17 cellular contexts compared by ENCODE assay signal in the genomic region with DNA sequence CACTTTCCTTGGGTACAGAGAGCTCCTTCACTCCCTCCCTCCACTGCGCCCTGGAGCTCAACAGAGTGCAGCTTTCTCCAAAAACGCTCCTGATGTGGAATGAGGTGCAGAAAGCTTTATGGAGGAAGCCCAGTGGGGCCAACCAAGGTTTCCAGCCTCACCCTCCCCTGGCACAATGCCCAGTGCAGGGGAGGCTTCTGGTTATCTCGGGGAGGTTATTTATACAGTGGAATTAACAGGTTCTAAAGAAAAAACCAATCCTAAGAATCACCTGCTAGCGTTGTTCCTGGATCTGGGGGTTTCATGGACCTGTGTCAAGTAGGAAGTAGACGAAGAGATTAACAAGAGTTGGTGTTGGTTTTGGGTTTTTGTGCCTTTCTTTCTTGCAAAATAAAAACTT. TPM values are rescaled to one million over a fixed set of nuclear protein-coding genes. Genes with fewer than 3 reads are reported as not detected.
DNase-seq lines count a peak whose midpoint lies in the region; ATAC-seq and TF ChIP-seq lines count a peak whose summit lies in the region.
"Had no signal": no experiment of that assay in that cellular context is flagged by ENCODE, and none has a peak within 500 bp of the region (broad histone marks: within the 10 kb centered on the region; RNA-seq: fewer than 3 reads in every experiment).

A gene (minus strand): TSS at position 101 of the 400 bp plus-strand sequence. CDS start 303 bp downstream, outside the sequence.

- H3K27ac ChIP-seq in HEK293 (ENCODE audit: extremely low read depth, low read depth, low read length) (no peak within 1 kb of the TSS), SU-DHL-6 (ENCODE audit: low read depth, low read length) (no peak within 1 kb of the TSS), sigmoid colon (no peak within 1 kb of the TSS), WERI-Rb-1 (no peak within 1 kb of the TSS)

- no peaks in the 10 kb centered on the region; the same call in 1 of the 2 replicates for H3K4me1 ChIP-seq in HEK293 (ENCODE audit: control insufficient read depth, insufficient read depth, low read length)
- H3K4me1 ChIP-seq in sigmoid colon, result no peaks in the 10 kb centered on the region
- H3K4me1 ChIP-seq: BE2C had no signal

- no peaks in the 10 kb centered on the region for H3K9me2 ChIP-seq in SU-DHL-6 (replicated peaks; ENCODE audit: insufficient read depth, low read length)

- H3K36me3 ChIP-seq in HEK293 (ENCODE audit: control insufficient read depth in 2 of 2, insufficient read depth in 1 of 2, low read length in 2 of 2), result no peaks in the 10 kb centered on the region
- no peaks in the 10 kb centered on the region for H3K36me3 ChIP-seq in SU-DHL-6 (ENCODE audit: low read length)
- no peaks in the 10 kb centered on the region for H3K36me3 ChIP-seq in sigmoid colon
- H3K36me3 ChIP-seq in WERI-Rb-1, result no peaks in the 10 kb centered on the region
- H3K36me3 ChIP-seq: BE2C had no signal

- no peaks in the 10 kb centered on the region for H3F3A ChIP-seq in SU-DHL-6 (ENCODE audit: insufficient read depth)

- TF ChIP-seq EP300 in sigmoid colon (IDR thresholded peaks at IDR 0.05), result no peak

- H3K9ac ChIP-seq in SU-DHL-6 (ENCODE audit: low read length), result no peak within 1 kb of the TSS

- H2AFZ ChIP-seq in SU-DHL-6 (ENCODE audit: low read depth, low read length, severe bottlenecking), result peak within 1 kb of the TSS; percentile 35

- no peak for TF ChIP-seq POLR2A in sigmoid colon (IDR thresholded peaks at IDR 0.05)

- ATAC-seq in GM18907 (IDR thresholded peaks at IDR 0.05; ENCODE audit: unreplicated experiment), result peak; percentile 9
- peak; percentile 15 for ATAC-seq in left colon
- ATAC-seq: Right ventricle myocardium inferior had no signal

- no peaks in the 10 kb centered on the region for H3K9me3 ChIP-seq in HEK293 (ENCODE audit: control insufficient read depth, insufficient read depth, low read depth, low read length)
- H3K9me3 ChIP-seq in SU-DHL-6 (ENCODE audit: insufficient read depth, low read length), result no peaks in the 10 kb centered on the region
- H3K9me3 ChIP-seq in sigmoid colon, result no peaks in the 10 kb centered on the region
- peaks cover 2% of the 10 kb centered on the region for H3K9me3 ChIP-seq in WERI-Rb-1 (ENCODE audit: severe bottlenecking)
- H3K9me3 ChIP-seq: BE2C had no signal

- WGBS in sigmoid colon, 2 donors, result 31 to 57% methylated on average over 5 of the region's 5 CpGs

- POLR2A ChIA-PET in HEK293 (lab: Yijun Ruan, JAX), result no interaction called here

- H3K4me3 ChIP-seq in HEK293 (ENCODE audit: low read depth, low read length) (no peak within 1 kb of the TSS), SU-DHL-6 (ENCODE audit: insufficient read depth, low read length, poor library complexity, severe bottlenecking) (no peak within 1 kb of the TSS), sigmoid colon (no peak within 1 kb of the TSS), WERI-Rb-1 (ENCODE audit: low read depth, low read length) (no peak within 1 kb of the TSS)

- no peaks in the 10 kb centered on the region for H3K79me2 ChIP-seq in SU-DHL-6 (ENCODE audit: insufficient read depth, low read length)

- no peak within 1 kb of the TSS for H3K4me2 ChIP-seq in SU-DHL-6 (ENCODE audit: low read depth, low read length, poor library complexity, severe bottlenecking)

- TF ChIP-seq CTCF in HEK293 (tag by site-specific recombination; IDR thresholded peaks at IDR 0.05) (no peak), SU-DHL-6 (IDR thresholded peaks at IDR 0.05; ENCODE audit: insufficient read depth, low read length, poor library complexity, severe bottlenecking) (no peak), sigmoid colon (IDR thresholded peaks at IDR 0.05) (no peak), WERI-Rb-1 (IDR thresholded peaks at IDR 0.05; ENCODE audit: low read depth, low read length) (no peak)

- intact Hi-C loops in left colon (cut with DNase I, micrococcal nuclease) (no loop called here), sigmoid colon (cut with DNase I) (no loop called here)

- H3K27me3 ChIP-seq in SU-DHL-6 (ENCODE audit: low read length) (no peaks in the 10 kb centered on the region), sigmoid colon (peaks cover 0 to 5% (median 0%) of the 10 kb centered on the region in 3 donors), WERI-Rb-1 (ENCODE audit: insufficient read depth, low read depth, severe bottlenecking) (peaks cover 93% of the 10 kb centered on the region)
- H3K27me3 ChIP-seq: BE2C had no signal

- CTCF ChIA-PET in HEK293 (lab: Yijun Ruan, JAX), result interaction anchor here (0.7 to 1.6 kb wide), 5 partner anchors 14 to 69 kb away, joined by 3 to 4 read pairs (median 3); a partner anchor contains a TSS

- no peaks in the 10 kb centered on the region for H4K20me1 ChIP-seq in SU-DHL-6 (ENCODE audit: low read depth, low read length)

- peak in 1 of 2 donors; percentile 36 for DNase-seq in left colon
- no peak for DNase-seq in NCI-H2227 treated with DMSO at 0.1 percent for 48 hours (lab: John Stamatoyannopoulos, UW)
- DNase-seq in sigmoid colon, result no peak
- no peak for DNase-seq in WERI-Rb-1
- DNase-seq in NCI-H1436 treated with DMSO at 0.1 percent for 48 hours (lab: John Stamatoyannopoulos, UW), result no peak
- DNase-seq: CD8-positive, alpha-beta memory T cell; DMS 273 treated with DMSO at 0.1 percent for 48 hours; NCI-H1436; NCI-H2081; NCI-H524 treated with DMSO at 0.1 percent for 48 hours; NK-92 treated with Interleukin-12 subunit alpha and Interleukin-12 subunit beta, amount 100 ng/mL, for 24 hours had no signal

TF ChIP-seq in HEK293, 187 proteins besides CTCF, POLR2A, EP300 and RAD21 (continues in another document):
- TF ChIP-seq IKZF3 (tag by site-specific recombination; IDR thresholded peaks at IDR 0.05) (no peak), ZNF302 (tag by site-specific recombination; IDR thresholded peaks at IDR 0.05; ENCODE audit: low read depth) (no peak), GLIS1 (tag by site-specific recombination; IDR thresholded peaks at IDR 0.05) (peak; percentile 75), ZNF184 (tag by site-specific recombination; IDR thresholded peaks at IDR 0.05) (no peak), ZNF138 (tag by site-specific recombination; IDR thresholded peaks at IDR 0.05; ENCODE audit: borderline replicate concordance) (no peak), ZNF670 (tag by site-specific recombination; IDR thresholded peaks at IDR 0.05; ENCODE audit: low read depth) (no peak), ZFP69B (tag by site-specific recombination; IDR thresholded peaks at IDR 0.05) (no peak), ZNF24 (tag by site-specific recombination; IDR thresholded peaks at IDR 0.05) (no peak), ZNF76 (tag by site-specific recombination; IDR thresholded peaks at IDR 0.05; ENCODE audit: borderline replicate concordance, low read depth) (no peak), WT1 (tag by site-specific recombination; IDR thresholded peaks at IDR 0.05) (peak; percentile 34; the same call in 1 of the 2 replicates), ZNF211 (tag by site-specific recombination; IDR thresholded peaks at IDR 0.05; ENCODE audit: low read depth) (no peak), YY2 (tag by site-specific recombination; IDR thresholded peaks at IDR 0.05) (no peak), ZNF175 (tag by site-specific recombination; IDR thresholded peaks at IDR 0.05) (no peak), ZNF658 (tag by site-specific recombination; IDR thresholded peaks at IDR 0.05) (no peak)
- TF ChIP-seq, protein P1, sequence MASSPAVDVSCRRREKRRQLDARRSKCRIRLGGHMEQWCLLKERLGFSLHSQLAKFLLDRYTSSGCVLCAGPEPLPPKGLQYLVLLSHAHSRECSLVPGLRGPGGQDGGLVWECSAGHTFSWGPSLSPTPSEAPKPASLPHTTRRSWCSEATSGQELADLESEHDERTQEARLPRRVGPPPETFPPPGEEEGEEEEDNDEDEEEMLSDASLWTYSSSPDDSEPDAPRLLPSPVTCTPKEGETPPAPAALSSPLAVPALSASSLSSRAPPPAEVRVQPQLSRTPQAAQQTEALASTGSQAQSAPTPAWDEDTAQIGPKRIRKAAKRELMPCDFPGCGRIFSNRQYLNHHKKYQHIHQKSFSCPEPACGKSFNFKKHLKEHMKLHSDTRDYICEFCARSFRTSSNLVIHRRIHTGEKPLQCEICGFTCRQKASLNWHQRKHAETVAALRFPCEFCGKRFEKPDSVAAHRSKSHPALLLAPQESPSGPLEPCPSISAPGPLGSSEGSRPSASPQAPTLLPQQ (tag by site-specific recombination; IDR thresholded peaks at IDR 0.05), result 0 out of 2 replicates have a peak, but pooled peaks have one; percentile 35
- TF ChIP-seq, protein P2, sequence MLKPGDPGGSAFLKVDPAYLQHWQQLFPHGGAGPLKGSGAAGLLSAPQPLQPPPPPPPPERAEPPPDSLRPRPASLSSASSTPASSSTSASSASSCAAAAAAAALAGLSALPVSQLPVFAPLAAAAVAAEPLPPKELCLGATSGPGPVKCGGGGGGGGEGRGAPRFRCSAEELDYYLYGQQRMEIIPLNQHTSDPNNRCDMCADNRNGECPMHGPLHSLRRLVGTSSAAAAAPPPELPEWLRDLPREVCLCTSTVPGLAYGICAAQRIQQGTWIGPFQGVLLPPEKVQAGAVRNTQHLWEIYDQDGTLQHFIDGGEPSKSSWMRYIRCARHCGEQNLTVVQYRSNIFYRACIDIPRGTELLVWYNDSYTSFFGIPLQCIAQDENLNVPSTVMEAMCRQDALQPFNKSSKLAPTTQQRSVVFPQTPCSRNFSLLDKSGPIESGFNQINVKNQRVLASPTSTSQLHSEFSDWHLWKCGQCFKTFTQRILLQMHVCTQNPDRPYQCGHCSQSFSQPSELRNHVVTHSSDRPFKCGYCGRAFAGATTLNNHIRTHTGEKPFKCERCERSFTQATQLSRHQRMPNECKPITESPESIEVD (tag by site-specific recombination; IDR thresholded peaks at IDR 0.05), result no peak
- TF ChIP-seq, protein P3, sequence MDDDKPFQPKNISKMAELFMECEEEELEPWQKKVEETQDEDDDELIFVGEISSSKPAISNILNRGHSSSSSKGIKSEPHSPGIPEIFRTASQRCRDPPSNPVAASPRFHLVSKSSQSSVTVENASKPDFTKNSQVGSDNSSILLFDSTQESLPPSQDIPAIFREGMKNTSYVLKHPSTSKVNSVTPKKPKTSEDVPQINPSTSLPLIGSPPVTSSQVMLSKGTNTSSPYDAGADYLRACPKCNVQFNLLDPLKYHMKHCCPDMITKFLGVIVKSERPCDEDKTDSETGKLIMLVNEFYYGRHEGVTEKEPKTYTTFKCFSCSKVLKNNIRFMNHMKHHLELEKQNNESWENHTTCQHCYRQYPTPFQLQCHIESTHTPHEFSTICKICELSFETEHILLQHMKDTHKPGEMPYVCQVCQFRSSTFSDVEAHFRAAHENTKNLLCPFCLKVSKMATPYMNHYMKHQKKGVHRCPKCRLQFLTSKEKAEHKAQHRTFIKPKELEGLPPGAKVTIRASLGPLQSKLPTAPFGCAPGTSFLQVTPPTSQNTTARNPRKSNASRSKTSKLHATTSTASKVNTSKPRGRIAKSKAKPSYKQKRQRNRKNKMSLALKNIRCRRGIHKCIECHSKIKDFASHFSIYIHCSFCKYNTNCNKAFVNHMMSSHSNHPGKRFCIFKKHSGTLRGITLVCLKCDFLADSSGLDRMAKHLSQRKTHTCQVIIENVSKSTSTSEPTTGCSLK (tag by site-specific recombination; IDR thresholded peaks at IDR 0.05), result no peak

RNA-seq across cellular contexts. Expression of the gene that starts here (rescaled TPM):
- total RNA-seq in left colon, result 100 to 1,000 TPM; 268 to 512 TPM
- under 1 TPM in 2 of 4 donors, not detected in 2; 0.66 to 0.71 TPM for total RNA-seq in sigmoid colon
- polyA plus RNA-seq in sigmoid colon, result 100 to 1,000 TPM; 175 to 478 (median 284) TPM
- total RNA-seq: CD8-positive, alpha-beta memory T cell had no signal
- polyA plus RNA-seq: AG04450; CD8-positive, alpha-beta memory T cell had no signal

Comparison
In these comparisons a context has a peak if more than half of its experiments do, and no peak if none do; other contexts are left out.
1. RNA of the gene that starts here (total RNA-seq): 268 to 512 TPM in left colon; 0.66 to 0.71 TPM in sigmoid colon; every median in the first group is over 100 times any median in the second.